Comparison of ENCODE assay signal across 8 cellular contexts in genomic region chr1:39268906-39269305, GRCh38.
DNase-seq lines count a peak whose midpoint lies in the region; ATAC-seq, FAIRE-seq and TF ChIP-seq lines count a peak whose summit lies in the region.

No MANE protein-coding gene starts in this region.

- WGBS in thyroid gland, 2 donors, result 59 to 66% methylated on average over 8 of the region's 8 CpGs

- intact Hi-C loops in thyroid gland (cut with DNase I), result no loop called here

- H3K27me3 ChIP-seq in adipocyte (replicated peaks; ENCODE audit: control insufficient read depth, insufficient read depth, low read length), result no peaks in the 10 kb centered on the region
- no peaks in the 10 kb centered on the region for H3K27me3 ChIP-seq in keratinocyte (ENCODE audit: control insufficient read depth, extremely low read depth, insufficient read depth, low read length)
- H3K27me3 ChIP-seq in thyroid gland, result no peaks in the 10 kb centered on the region

- ATAC-seq in activated T-cell treated with anti-CD3 and anti-CD28 coated beads, Interleukin-2, amount 50 U/mL, for 72 hours (replicated peaks in 1 of 2), result no peak
- no peak for ATAC-seq in HG03175 (IDR thresholded peaks at IDR 0.05; ENCODE audit: unreplicated experiment)

- no peak for TF ChIP-seq POLR2A in thyroid gland (IDR thresholded peaks at IDR 0.05)

- H3K79me2 ChIP-seq in keratinocyte (ENCODE audit: control insufficient read depth, insufficient read depth, low read length), result peaks cover 90% of the 10 kb centered on the region

- peak overlapping the region; percentile 95 for H3K4me2 ChIP-seq in keratinocyte (ENCODE audit: control insufficient read depth, extremely low read depth, insufficient read depth, low read depth, low read length)

- H3K9me1 ChIP-seq in keratinocyte (ENCODE audit: control insufficient read depth, extremely low read depth, insufficient read depth, low read length), result peaks cover 5% of the 10 kb centered on the region

- H3K4me3 ChIP-seq in adipocyte (ENCODE audit: low read length) (peak overlapping the region; percentile 72), keratinocyte (ENCODE audit: control insufficient read depth in 2 of 3, extremely low read depth in 1 of 3, insufficient read depth in 2 of 3, low read depth in 1 of 3, low read length in 3 of 3) (peak overlapping the region in 2 of 3 experiments; percentile 63 to 67), thyroid gland (replicated peaks in 1 of 3) (no peak overlapping the region)

- peak overlapping the region; percentile 76 to 81 for H3K4me3 Mint-ChIP-seq in activated T-cell treated with anti-CD3 and anti-CD28 coated beads, Interleukin-2, amount 50 U/mL, for 72 hours

- dilution Hi-C loops in keratinocyte (cut with MboI; ENCODE audit: extremely low pct_ligation_motif_present, low sequenced_read_pairs), result no loop called here

- no peak overlapping the region for H2AFZ ChIP-seq in keratinocyte (ENCODE audit: control insufficient read depth, low read length)

- no peaks in the 10 kb centered on the region for H3K36me3 ChIP-seq in adipocyte (ENCODE audit: control insufficient read depth, insufficient read depth, low read length, severe bottlenecking)
- H3K36me3 ChIP-seq in keratinocyte (ENCODE audit: control insufficient read depth in 2 of 2, extremely low read depth in 1 of 2, insufficient read depth in 2 of 2, low read length in 2 of 2), result peaks cover 8 to 13% of the 10 kb centered on the region in 2 experiments
- H3K36me3 ChIP-seq in thyroid gland, result no peaks in the 10 kb centered on the region

- H3K4me1 ChIP-seq in adipocyte (ENCODE audit: control insufficient read depth, insufficient read depth, low read length) (peaks cover 37% of the 10 kb centered on the region), keratinocyte (ENCODE audit: control insufficient read depth, extremely low read depth, insufficient read depth, low read length) (peaks cover 40% of the 10 kb centered on the region), thyroid gland (peaks cover 14 to 33% of the 10 kb centered on the region in 2 donors)

- no peaks in the 10 kb centered on the region for H3K27me3 Mint-ChIP-seq in activated T-cell treated with anti-CD3 and anti-CD28 coated beads, Interleukin-2, amount 50 U/mL, for 72 hours (ENCODE audit: low read depth)

- FAIRE-seq in keratinocyte (lab: Jason Lieb, UNC), result no peak

- peak overlapping the region; percentile 65 for H3K9ac ChIP-seq in adipocyte (ENCODE audit: low read length)
- H3K9ac ChIP-seq in keratinocyte (ENCODE audit: control insufficient read depth, extremely low read depth, insufficient read depth, low read length), result peak overlapping the region; percentile 75

- H3K36me3 Mint-ChIP-seq in activated T-cell treated with anti-CD3 and anti-CD28 coated beads, Interleukin-2, amount 50 U/mL, for 72 hours (ENCODE audit: insufficient read depth in 2 of 2), result peaks cover 6 to 11% of the 10 kb centered on the region in 2 donors

- no peaks in the 10 kb centered on the region for H3K9me3 Mint-ChIP-seq in activated T-cell treated with anti-CD3 and anti-CD28 coated beads, Interleukin-2, amount 50 U/mL, for 72 hours

- H3K27ac ChIP-seq in keratinocyte (ENCODE audit: control insufficient read depth, insufficient read depth, low read length) (peak overlapping the region; percentile 82), thyroid gland (peak overlapping the region; percentile 14 to 89 (median 78))

- H3K4me1 Mint-ChIP-seq in activated T-cell treated with anti-CD3 and anti-CD28 coated beads, Interleukin-2, amount 50 U/mL, for 72 hours (ENCODE audit: low read depth), result peaks cover 80% of the 10 kb centered on the region

- peak overlapping the region; percentile 20 for H3K27ac Mint-ChIP-seq in activated T-cell treated with anti-CD3 and anti-CD28 coated beads, Interleukin-2, amount 50 U/mL, for 72 hours

- no peaks in the 10 kb centered on the region for H3K9me3 ChIP-seq in adipocyte (ENCODE audit: control insufficient read depth, low read length)
- H3K9me3 ChIP-seq in keratinocyte (ENCODE audit: control insufficient read depth, low read depth, low read length), result no peaks in the 10 kb centered on the region
- H3K9me3 ChIP-seq in thyroid gland, result no peaks in the 10 kb centered on the region

- no peaks in the 10 kb centered on the region for H4K20me1 ChIP-seq in keratinocyte (ENCODE audit: control insufficient read depth, extremely low read depth, insufficient read depth, low read length)

- TF ChIP-seq CTCF in keratinocyte (optimal IDR thresholded peaks at IDR 0.05 in 1 of 3, IDR thresholded peaks at IDR 0.05 in 1 of 3, conservative IDR thresholded peaks at IDR 0.05 in 1 of 3; ENCODE audit: extremely low read depth in 1 of 3, insufficient read depth in 2 of 3, low read length in 3 of 3) (no peak), thyroid gland (IDR thresholded peaks at IDR 0.05) (no peak)

- DNase-seq in activated T-cell treated with anti-CD3 and anti-CD28 coated beads, Interleukin-2, amount 50 U/mL, for 72 hours, result no peak
- DNase-seq in activated T-cell treated with anti-CD3 and anti-CD28 coated beads, Interleukin-2, amount 50 U/mL, for 1 hour, result no peak
- no peak for DNase-seq in adipocyte (ENCODE audit: low read depth)
- no peak for DNase-seq in keratinocyte (ENCODE audit: low read depth, low spot score)
- peak in 1 of 2 donors; percentile 6 for DNase-seq in thyroid gland
- no peak for DNase-seq in NCI-H1694 treated with DMSO at 0.1 percent for 48 hours (lab: John Stamatoyannopoulos, UW)
- DNase-seq in SKM-1 (lab: John Stamatoyannopoulos, UW; ENCODE audit: unreplicated experiment), result no peak

Comparison
In these comparisons a context has a peak if more than half of its experiments do, and no peak if none do; other contexts are left out.
1. H3K4me3 ChIP-seq: peak in adipocyte (single experiment) and keratinocyte (2 of 3); none in thyroid gland (0 of 3).